27 cellular contexts compared by ENCODE assay signal in the genomic region with DNA sequence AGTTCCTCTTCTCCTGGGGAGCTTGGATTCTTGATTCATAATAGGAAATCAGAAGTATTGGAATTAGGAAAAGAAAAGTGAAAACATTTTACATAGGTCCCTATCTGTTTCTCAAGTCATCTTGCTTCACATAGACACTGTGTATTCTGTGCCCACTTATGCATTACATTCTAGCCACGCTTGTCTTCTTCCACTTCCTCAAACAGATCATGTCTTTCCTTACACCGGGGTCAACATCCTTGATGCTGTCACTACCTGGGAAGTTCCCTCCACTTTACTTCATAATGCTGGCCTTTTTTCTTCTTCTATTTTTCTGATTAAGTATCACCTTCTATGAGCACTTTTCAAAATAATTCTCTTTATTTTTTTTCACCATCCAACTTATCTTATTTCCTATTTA.
"Had no signal": no experiment of that assay in that cellular context is flagged by ENCODE, and none has a peak within 500 bp of the region (broad histone marks: within the 10 kb centered on the region; RNA-seq: fewer than 3 reads in every experiment).

No MANE protein-coding gene starts in this region.

- H3K36me3 ChIP-seq: esophagus muscularis mucosa, gastroesophageal sphincter, heart left ventricle, left lung, sigmoid colon, spleen, tibial artery had no signal

- H3K4me1 ChIP-seq: esophagus muscularis mucosa, foreskin keratinocyte, gastroesophageal sphincter, left lung, psoas muscle, sigmoid colon, testis, tibial artery had no signal

- H3K9me3 ChIP-seq: testis had no signal

- H3K79me2 ChIP-seq: hepatocyte had no signal

- H3K4me3 ChIP-seq: coronary artery, esophagus muscularis mucosa, gastroesophageal sphincter, heart left ventricle, hepatocyte, left lung, mucosa of descending colon, psoas muscle, sigmoid colon, spleen, testis, tibial artery had no signal

- H3K27ac ChIP-seq: coronary artery, esophagus muscularis mucosa, foreskin keratinocyte, gastroesophageal sphincter, heart left ventricle, hepatocyte, left lung, psoas muscle, sigmoid colon, spleen, testis, tibial artery had no signal

- H3K27me3 ChIP-seq: esophagus muscularis mucosa, foreskin keratinocyte, gastroesophageal sphincter, heart left ventricle, hepatocyte, left lung, sigmoid colon, spleen, testis, tibial artery had no signal

- H2AFZ ChIP-seq: hepatocyte had no signal

- H3K4me2 ChIP-seq: hepatocyte had no signal

- FAIRE-seq: endothelial cell of umbilical vein, kidney had no signal

- ATAC-seq: foreskin keratinocyte; gastroesophageal sphincter; heart left ventricle; left cardiac atrium; left lung; mucosa of descending colon; psoas muscle; right cardiac atrium; stimulated activated memory B cell treated with anti-CD40 and anti-IgM and Interleukin-4, amounts not matched to agents 10 μg/mL and 1 μg/mL and 100 μg/mL, for 72 hours; stimulated activated naive CD8-positive, alpha-beta T cell treated with anti-CD3 and anti-CD28 coated beads, Interleukin-15, Interleukin-2, amounts not matched to agents 100 U/mL and 50 U/mL, for 24 hours had no signal

- DNase-seq: dermis blood vessel endothelial cell; effector memory CD4-positive, alpha-beta T cell; foreskin keratinocyte; heart left ventricle; kidney; left cardiac atrium; left lung; mesenchymal stem cell; mucosa of descending colon; naive B cell; nephron progenitor cell; nucleus accumbens; psoas muscle; right cardiac atrium; sigmoid colon; spleen; stimulated activated CD4-positive, alpha-beta T cell treated with anti-CD3 and anti-CD28 coated beads, Interleukin-4, amount 100 ng/mL, for 4 hours; stimulated activated naive CD8-positive, alpha-beta T cell treated with anti-CD3 and anti-CD28 coated beads, Interleukin-15, Interleukin-2, amounts not matched to agents 100 U/mL and 50 U/mL, for 24 hours; substantia nigra; testis; tibial artery had no signal
